2 cellular contexts compared by ENCODE assay signal in genomic region chr7:16619979-16620408, GRCh38.
TF ChIP-seq lines count a peak whose summit lies in the region.

No MANE protein-coding gene starts in this region.

TF ChIP-seq in A549, 52 proteins besides CTCF, POLR2A, EP300 and RAD21 (continued from another document):
- TF ChIP-seq HMGXB4 (CRISPR knock-in tag; IDR thresholded peaks at IDR 0.05; ENCODE audit: borderline replicate concordance) = no peak

TF ChIP-seq in SK-N-SH, 30 proteins besides CTCF, POLR2A, EP300 and RAD21 (continued from another document):
- TF ChIP-seq, protein P1, sequence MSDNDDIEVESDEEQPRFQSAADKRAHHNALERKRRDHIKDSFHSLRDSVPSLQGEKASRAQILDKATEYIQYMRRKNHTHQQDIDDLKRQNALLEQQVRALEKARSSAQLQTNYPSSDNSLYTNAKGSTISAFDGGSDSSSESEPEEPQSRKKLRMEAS (IDR thresholded peaks at IDR 0.05; ENCODE audit: low read depth) = no peak
- TF ChIP-seq YY1 (IDR thresholded peaks at IDR 0.05; ENCODE audit: low read depth) (no peak), NFIC (IDR thresholded peaks at IDR 0.05; ENCODE audit: borderline replicate concordance) (no peak)
